Comparison of ENCODE assay signal across 8 cellular contexts in genomic region chr14:50668008-50668851, GRCh38. TPM values are rescaled to one million over a fixed set of nuclear protein-coding genes. Genes with fewer than 3 reads are reported as not detected.
DNase-seq lines count a peak whose midpoint lies in the region; ATAC-seq and TF ChIP-seq lines count a peak whose summit lies in the region.

TSS of gene SAV1 (minus strand) at chr14:50668306. CDS start at chr14:50667967, 339 bp downstream.

- DNase-seq in NCI-H146 (lab: John Stamatoyannopoulos, UW): peak; percentile 80
- DNase-seq in T-helper 22 cell (ENCODE audit: low read depth): peak; percentile 6
- DNase-seq in astrocyte of the hippocampus (ENCODE audit: low read depth, low spot score): peak; percentile 91
- DNase-seq in hypothalamus (lab: John Stamatoyannopoulos, UW): peak; percentile 43 to 96 (median 77)
- DNase-seq in sciatic nerve (ENCODE audit: low spot score): peak; percentile 91

- ATAC-seq in HG02623 (IDR thresholded peaks at IDR 0.05; ENCODE audit: unreplicated experiment) (peak; percentile 37), sciatic nerve (peak; percentile 86), GM18519 (IDR thresholded peaks at IDR 0.05; ENCODE audit: low FRiP score, unreplicated experiment) (no peak)

- peak within 1 kb of the TSS; percentile 86 for H3K4me3 ChIP-seq in GM12875 (ENCODE audit: low read depth, low read length)

- intact Hi-C loops in sciatic nerve (cut with DNase I): no loop called here

- TF ChIP-seq CTCF in GM12875 (IDR thresholded peaks at IDR 0.05; ENCODE audit: borderline replicate concordance, insufficient read depth, low read depth, low read length): no peak

RNA-seq across cellular contexts. Expression of gene SAV1, which starts in this region (rescaled TPM):
- 61.6 TPM for total RNA-seq in sciatic nerve

Comparison
In these comparisons a context has a peak if more than half of its experiments do, and no peak if none do; other contexts are left out.
1. DNase-seq: peak in every context shown above with its lines; median percentile 91 in astrocyte of the hippocampus; 91 in sciatic nerve; 80 in NCI-H146; 77 in hypothalamus; 6 in T-helper 22 cell.